ENCODE assay signal across 8 cellular contexts in the genomic region with DNA sequence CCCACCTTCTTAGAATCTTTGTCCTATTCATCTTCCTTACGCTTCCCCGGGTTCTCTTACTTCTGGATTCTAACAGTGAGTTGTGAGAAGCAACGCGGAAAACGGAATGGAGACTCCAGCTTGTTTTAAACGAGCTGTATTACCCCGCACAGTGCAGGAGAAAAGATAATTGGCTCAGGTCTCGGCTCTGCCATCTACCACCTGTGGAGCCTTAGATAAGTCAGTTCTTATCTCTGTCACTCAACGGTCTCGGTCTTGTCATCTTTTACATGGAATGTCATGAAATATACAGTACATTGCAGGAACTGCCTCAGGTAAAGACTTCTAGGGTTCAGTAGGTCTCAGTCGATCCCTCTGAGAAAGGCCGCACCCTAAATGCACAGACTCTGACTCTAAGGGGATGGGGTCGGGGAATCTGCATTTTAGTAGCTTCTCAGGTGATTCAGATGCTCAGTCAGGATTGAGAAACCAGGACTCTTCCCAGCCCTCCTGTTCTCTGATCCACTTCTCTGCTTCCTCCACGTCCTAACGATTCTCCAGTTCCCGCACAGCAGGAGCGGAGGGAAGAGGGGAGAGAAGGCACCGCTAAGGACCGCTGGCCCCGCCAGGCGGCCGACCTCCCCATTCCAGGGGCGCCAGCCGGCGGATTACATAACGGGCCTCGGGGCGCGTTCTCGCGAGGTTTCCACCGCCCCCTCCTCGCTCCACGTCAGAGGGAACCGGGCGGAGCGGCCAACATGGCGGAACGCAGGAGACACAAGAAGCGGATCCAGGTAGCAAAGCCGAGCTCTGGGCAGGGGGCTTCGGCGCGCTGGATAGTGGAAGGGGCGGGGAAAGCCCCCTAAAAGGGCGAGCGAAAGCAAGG. TPM values are rescaled to one million over a fixed set of nuclear protein-coding genes. Genes with fewer than 3 reads are reported as not detected.
DNase-seq lines count a peak whose midpoint lies in the region; ATAC-seq and TF ChIP-seq lines count a peak whose summit lies in the region.

A gene with protein sequence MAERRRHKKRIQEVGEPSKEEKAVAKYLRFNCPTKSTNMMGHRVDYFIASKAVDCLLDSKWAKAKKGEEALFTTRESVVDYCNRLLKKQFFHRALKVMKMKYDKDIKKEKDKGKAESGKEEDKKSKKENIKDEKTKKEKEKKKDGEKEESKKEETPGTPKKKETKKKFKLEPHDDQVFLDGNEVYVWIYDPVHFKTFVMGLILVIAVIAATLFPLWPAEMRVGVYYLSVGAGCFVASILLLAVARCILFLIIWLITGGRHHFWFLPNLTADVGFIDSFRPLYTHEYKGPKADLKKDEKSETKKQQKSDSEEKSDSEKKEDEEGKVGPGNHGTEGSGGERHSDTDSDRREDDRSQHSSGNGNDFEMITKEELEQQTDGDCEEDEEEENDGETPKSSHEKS (plus strand): TSS at position 722 of the 865 bp plus-strand sequence. CDS start 16 bp downstream, at position 738.

- H3K4me1 Mint-ChIP-seq in WTC11: peaks cover 33% of the 10 kb centered on the region

- no peaks in the 10 kb centered on the region for H3K36me3 Mint-ChIP-seq in WTC11

- TF ChIP-seq CTCF in WTC11 (IDR thresholded peaks at IDR 0.05): no peak
- TF ChIP-seq CTCF in cardiac fibroblast (IDR thresholded peaks at IDR 0.05; ENCODE audit: low read depth, low read length): peak; percentile 38

- ATAC-seq in GM18909 (IDR thresholded peaks at IDR 0.05; ENCODE audit: poor library complexity, unreplicated experiment): peak; percentile 94
- peak; percentile 88 for ATAC-seq in HG03175 (IDR thresholded peaks at IDR 0.05; ENCODE audit: unreplicated experiment)
- ATAC-seq in WTC11: peak; percentile 92

- POLR2A ChIA-PET in WTC11 (lab: Charles Lee): interaction anchor here (0.5 to 1.4 kb wide), 3 partner anchors 194 to 1305 kb away, joined by 3 to 5 read pairs (median 5); no protein-coding TSS in a partner anchor

- peak within 1 kb of the TSS; percentile 85 to 89 for H3K4me3 ChIP-seq in cardiac fibroblast (replicated peaks in 1 of 2; ENCODE audit: low read depth in 2 of 2, low read length in 2 of 2)

- CTCF ChIA-PET in WTC11 (lab: Charles Lee): interaction anchor here (0.6 to 1.3 kb wide), 7 partner anchors 71 to 143 kb away, joined by 3 to 12 read pairs (median 4); a partner anchor contains a TSS

- H3K27ac Mint-ChIP-seq in WTC11: peak within 1 kb of the TSS; percentile 96

- peak within 1 kb of the TSS; percentile 82 for H3K4me3 Mint-ChIP-seq in WTC11

- peak; percentile 94 for DNase-seq in AG08396 (ENCODE audit: low spot score)
- peak; percentile 90 for DNase-seq in NCI-H2227 treated with DMSO at 0.1 percent for 48 hours (lab: John Stamatoyannopoulos, UW)
- DNase-seq in WTC11 (ENCODE audit: low spot score): peak; percentile 97
- peak; percentile 93 to 95 for DNase-seq in cardiac fibroblast (ENCODE audit: low read depth in 2 of 2)
- DNase-seq in inferior parietal cortex (ENCODE audit: extremely low spot score): peak; percentile 94
- peak; percentile 90 for DNase-seq in stimulated activated CD4-positive, alpha-beta T cell treated with anti-CD3 and anti-CD28 coated beads, Interleukin-12 subunit alpha, Interleukin-12 subunit beta, amount 100 ng/mL, for 24 hours (ENCODE audit: low read depth in 2 of 2)

- H3K9me3 Mint-ChIP-seq in WTC11: no peaks in the 10 kb centered on the region

- H3K27me3 Mint-ChIP-seq in WTC11 (ENCODE audit: low read depth): peaks cover 4% of the 10 kb centered on the region; the same call in 1 of the 2 replicates

TF ChIP-seq in WTC11, 78 proteins besides CTCF, POLR2A, EP300 and RAD21 (continues in another document):
- no peak for TF ChIP-seq FOXJ3 (CRISPR knock-in tag; IDR thresholded peaks at IDR 0.05; ENCODE audit: borderline replicate concordance)
- TF ChIP-seq TEAD1 (CRISPR knock-in tag; IDR thresholded peaks at IDR 0.05): peak; percentile 90
- TF ChIP-seq FOXK1 (CRISPR knock-in tag; IDR thresholded peaks at IDR 0.05): peak; percentile 84
- no peak for TF ChIP-seq SMAD4 (CRISPR knock-in tag; IDR thresholded peaks at IDR 0.05)
- TF ChIP-seq, protein P1, sequence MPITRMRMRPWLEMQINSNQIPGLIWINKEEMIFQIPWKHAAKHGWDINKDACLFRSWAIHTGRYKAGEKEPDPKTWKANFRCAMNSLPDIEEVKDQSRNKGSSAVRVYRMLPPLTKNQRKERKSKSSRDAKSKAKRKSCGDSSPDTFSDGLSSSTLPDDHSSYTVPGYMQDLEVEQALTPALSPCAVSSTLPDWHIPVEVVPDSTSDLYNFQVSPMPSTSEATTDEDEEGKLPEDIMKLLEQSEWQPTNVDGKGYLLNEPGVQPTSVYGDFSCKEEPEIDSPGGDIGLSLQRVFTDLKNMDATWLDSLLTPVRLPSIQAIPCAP (CRISPR knock-in tag; IDR thresholded peaks at IDR 0.05): 0 out of 2 replicates have a peak, but pooled peaks have one; percentile 25
- 0 out of 2 replicates have a peak, but pooled peaks have one; percentile 18 for TF ChIP-seq IRF2 (CRISPR knock-in tag; IDR thresholded peaks at IDR 0.05; ENCODE audit: borderline replicate concordance, low read depth)
- no peak for TF ChIP-seq ELF4 (CRISPR knock-in tag; IDR thresholded peaks at IDR 0.05; ENCODE audit: low read depth)
- TF ChIP-seq, protein P2, sequence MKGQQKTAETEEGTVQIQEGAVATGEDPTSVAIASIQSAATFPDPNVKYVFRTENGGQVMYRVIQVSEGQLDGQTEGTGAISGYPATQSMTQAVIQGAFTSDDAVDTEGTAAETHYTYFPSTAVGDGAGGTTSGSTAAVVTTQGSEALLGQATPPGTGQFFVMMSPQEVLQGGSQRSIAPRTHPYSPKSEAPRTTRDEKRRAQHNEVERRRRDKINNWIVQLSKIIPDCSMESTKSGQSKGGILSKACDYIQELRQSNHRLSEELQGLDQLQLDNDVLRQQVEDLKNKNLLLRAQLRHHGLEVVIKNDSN (CRISPR knock-in tag; IDR thresholded peaks at IDR 0.05): peak; percentile 37; the same call in 1 of the 2 replicates
- TF ChIP-seq, protein P3, sequence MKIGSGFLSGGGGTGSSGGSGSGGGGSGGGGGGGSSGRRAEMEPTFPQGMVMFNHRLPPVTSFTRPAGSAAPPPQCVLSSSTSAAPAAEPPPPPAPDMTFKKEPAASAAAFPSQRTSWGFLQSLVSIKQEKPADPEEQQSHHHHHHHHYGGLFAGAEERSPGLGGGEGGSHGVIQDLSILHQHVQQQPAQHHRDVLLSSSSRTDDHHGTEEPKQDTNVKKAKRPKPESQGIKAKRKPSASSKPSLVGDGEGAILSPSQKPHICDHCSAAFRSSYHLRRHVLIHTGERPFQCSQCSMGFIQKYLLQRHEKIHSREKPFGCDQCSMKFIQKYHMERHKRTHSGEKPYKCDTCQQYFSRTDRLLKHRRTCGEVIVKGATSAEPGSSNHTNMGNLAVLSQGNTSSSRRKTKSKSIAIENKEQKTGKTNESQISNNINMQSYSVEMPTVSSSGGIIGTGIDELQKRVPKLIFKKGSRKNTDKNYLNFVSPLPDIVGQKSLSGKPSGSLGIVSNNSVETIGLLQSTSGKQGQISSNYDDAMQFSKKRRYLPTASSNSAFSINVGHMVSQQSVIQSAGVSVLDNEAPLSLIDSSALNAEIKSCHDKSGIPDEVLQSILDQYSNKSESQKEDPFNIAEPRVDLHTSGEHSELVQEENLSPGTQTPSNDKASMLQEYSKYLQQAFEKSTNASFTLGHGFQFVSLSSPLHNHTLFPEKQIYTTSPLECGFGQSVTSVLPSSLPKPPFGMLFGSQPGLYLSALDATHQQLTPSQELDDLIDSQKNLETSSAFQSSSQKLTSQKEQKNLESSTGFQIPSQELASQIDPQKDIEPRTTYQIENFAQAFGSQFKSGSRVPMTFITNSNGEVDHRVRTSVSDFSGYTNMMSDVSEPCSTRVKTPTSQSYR (CRISPR knock-in tag; IDR thresholded peaks at IDR 0.05): 0 out of 2 replicates have a peak, but pooled peaks have one; percentile 59
- peak; percentile 88; the same call in 1 of the 2 replicates for TF ChIP-seq ZNF423 (CRISPR knock-in tag; IDR thresholded peaks at IDR 0.05)
- 0 out of 2 replicates have a peak, but pooled peaks have one; percentile 22 for TF ChIP-seq NFATC4 (CRISPR knock-in tag; IDR thresholded peaks at IDR 0.05)
- TF ChIP-seq, protein P4, sequence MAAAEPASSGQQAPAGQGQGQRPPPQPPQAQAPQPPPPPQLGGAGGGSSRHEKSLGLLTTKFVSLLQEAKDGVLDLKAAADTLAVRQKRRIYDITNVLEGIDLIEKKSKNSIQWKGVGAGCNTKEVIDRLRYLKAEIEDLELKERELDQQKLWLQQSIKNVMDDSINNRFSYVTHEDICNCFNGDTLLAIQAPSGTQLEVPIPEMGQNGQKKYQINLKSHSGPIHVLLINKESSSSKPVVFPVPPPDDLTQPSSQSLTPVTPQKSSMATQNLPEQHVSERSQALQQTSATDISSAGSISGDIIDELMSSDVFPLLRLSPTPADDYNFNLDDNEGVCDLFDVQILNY (CRISPR knock-in tag; IDR thresholded peaks at IDR 0.05): peak; percentile 84; the same call in 1 of the 2 replicates
- TF ChIP-seq MYBL2 (CRISPR knock-in tag; IDR thresholded peaks at IDR 0.05): peak; percentile 87; the same call in 1 of the 2 replicates
- 0 out of 2 replicates have a peak, but pooled peaks have one; percentile 78 for TF ChIP-seq CBFB (CRISPR knock-in tag; IDR thresholded peaks at IDR 0.05; ENCODE audit: low read depth)
- TF ChIP-seq, protein P5, sequence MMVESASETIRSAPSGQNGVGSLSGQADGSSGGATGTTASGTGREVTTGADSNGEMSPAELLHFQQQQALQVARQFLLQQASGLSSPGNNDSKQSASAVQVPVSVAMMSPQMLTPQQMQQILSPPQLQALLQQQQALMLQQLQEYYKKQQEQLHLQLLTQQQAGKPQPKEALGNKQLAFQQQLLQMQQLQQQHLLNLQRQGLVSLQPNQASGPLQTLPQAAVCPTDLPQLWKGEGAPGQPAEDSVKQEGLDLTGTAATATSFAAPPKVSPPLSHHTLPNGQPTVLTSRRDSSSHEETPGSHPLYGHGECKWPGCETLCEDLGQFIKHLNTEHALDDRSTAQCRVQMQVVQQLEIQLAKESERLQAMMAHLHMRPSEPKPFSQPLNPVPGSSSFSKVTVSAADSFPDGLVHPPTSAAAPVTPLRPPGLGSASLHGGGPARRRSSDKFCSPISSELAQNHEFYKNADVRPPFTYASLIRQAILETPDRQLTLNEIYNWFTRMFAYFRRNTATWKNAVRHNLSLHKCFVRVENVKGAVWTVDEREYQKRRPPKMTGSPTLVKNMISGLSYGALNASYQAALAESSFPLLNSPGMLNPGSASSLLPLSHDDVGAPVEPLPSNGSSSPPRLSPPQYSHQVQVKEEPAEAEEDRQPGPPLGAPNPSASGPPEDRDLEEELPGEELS (CRISPR knock-in tag; IDR thresholded peaks at IDR 0.05): peak; percentile 51; the same call in 1 of the 2 replicates
- TF ChIP-seq, protein P6, sequence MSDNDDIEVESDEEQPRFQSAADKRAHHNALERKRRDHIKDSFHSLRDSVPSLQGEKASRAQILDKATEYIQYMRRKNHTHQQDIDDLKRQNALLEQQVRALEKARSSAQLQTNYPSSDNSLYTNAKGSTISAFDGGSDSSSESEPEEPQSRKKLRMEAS (CRISPR knock-in tag; IDR thresholded peaks at IDR 0.05): peak; percentile 76

RNA-seq across cellular contexts. Expression of the gene that starts here (rescaled TPM):
- 51.2 to 61.0 TPM (median 52.5 TPM) in 3 replicates for total RNA-seq in WTC11 (2021)

Comparison
In these comparisons a context has a peak if more than half of its experiments do, and no peak if none do; other contexts are left out.
1. Peak in every context shown above with its lines: DNase-seq, ATAC-seq and H3K4me3 ChIP-seq.